ENCODE assay signal across 19 cellular contexts in the genomic region with DNA sequence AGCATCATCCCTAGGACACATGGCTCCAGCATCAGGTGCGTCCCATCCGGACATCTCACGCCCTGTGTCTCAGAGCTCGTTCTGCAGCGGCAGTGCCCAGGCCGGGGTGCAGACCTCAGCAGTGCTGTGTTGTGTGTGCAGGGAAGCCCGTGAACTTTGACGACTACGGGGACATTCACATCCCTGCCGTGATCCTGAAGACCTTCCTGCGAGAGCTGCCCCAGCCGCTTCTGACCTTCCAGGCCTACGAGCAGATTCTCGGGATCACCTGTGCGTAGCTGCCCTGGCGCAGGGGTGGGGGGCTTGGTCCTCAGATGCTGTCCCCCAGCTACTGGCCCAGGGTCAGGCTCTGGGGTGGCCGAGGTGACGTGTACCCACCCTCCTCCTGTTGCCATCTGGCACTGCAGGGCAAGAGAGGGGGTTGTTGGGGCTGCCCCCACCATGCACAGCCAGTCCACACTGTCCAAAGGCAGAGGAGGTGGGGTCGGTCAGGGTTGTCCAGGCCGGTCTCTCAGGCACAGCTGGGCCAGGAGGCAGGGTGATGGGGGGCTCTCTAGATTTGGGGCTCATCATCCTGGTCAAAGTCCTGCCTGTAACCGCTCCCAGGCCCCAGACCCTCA.
DNase-seq lines count a peak whose midpoint lies in the region; ATAC-seq and TF ChIP-seq lines count a peak whose summit lies in the region.
"Had no signal": no experiment of that assay in that cellular context is flagged by ENCODE, and none has a peak within 500 bp of the region (broad histone marks: within the 10 kb centered on the region; RNA-seq: fewer than 3 reads in every experiment).

No MANE protein-coding gene starts in this region.

- no peak overlapping the region for H3K4me3 ChIP-seq in Caco-2 (ENCODE audit: low read depth, low read length)
- H3K4me3 ChIP-seq in IMR-90 (ENCODE audit: insufficient read depth, low read depth, low read length) = no peak overlapping the region
- peak overlapping the region in 1 of 2 donors; percentile 39 for H3K4me3 ChIP-seq in neuronal stem cell (ENCODE audit: low read length in 2 of 2)
- H3K4me3 ChIP-seq in aorta (ENCODE audit: low read length in 2 of 2) = no peak overlapping the region
- H3K4me3 ChIP-seq in right cardiac atrium (ENCODE audit: low read length) = no peak overlapping the region
- H3K4me3 ChIP-seq: BLaER1, GM12878, GM23248 had no signal

- H4K8ac ChIP-seq in IMR-90 (ENCODE audit: low read depth in 2 of 2, low read length in 2 of 2) (no peak overlapping the region), neuronal stem cell (ENCODE audit: low read depth, low read length) (no peak overlapping the region)

- H2BK5ac ChIP-seq in IMR-90 (ENCODE audit: low read depth, low read length, poor library complexity, severe bottlenecking) = no peak overlapping the region
- no peak overlapping the region for H2BK5ac ChIP-seq in neuronal stem cell (ENCODE audit: low read length)

- H3K4me1 Mint-ChIP-seq in Caco-2 (ENCODE audit: low read depth, unreplicated experiment) = no peaks in the 10 kb centered on the region
- H3K4me1 Mint-ChIP-seq: CD14-positive monocyte; CD4-positive, alpha-beta memory T cell had no signal

- H4K20me1 ChIP-seq in IMR-90 (ENCODE audit: insufficient read depth, low read length) = no peaks in the 10 kb centered on the region
- H4K20me1 ChIP-seq: BLaER1 had no signal

- H3K27ac Mint-ChIP-seq in Caco-2 (ENCODE audit: unreplicated experiment) = no peak overlapping the region
- H3K27ac Mint-ChIP-seq: CD14-positive monocyte; CD4-positive, alpha-beta memory T cell had no signal

- TF ChIP-seq POLR2A in IMR-90 (IDR thresholded peaks at IDR 0.05; ENCODE audit: low read depth, low read length) = no peak

- H3K14ac ChIP-seq in IMR-90 (replicated peaks; ENCODE audit: low read depth, low read length) = no peak overlapping the region
- peak overlapping the region; percentile 3 for H3K14ac ChIP-seq in neuronal stem cell (ENCODE audit: low read length)

- ATAC-seq in IMR-90 (ENCODE audit: low read depth) = no peak
- ATAC-seq in aorta (ENCODE audit: low FRiP score) = peak; percentile 19
- no peak for ATAC-seq in right cardiac atrium
- ATAC-seq: GM12878 had no signal

- H2BK120ac ChIP-seq in IMR-90 (ENCODE audit: low read depth, low read length) (no peak overlapping the region), neuronal stem cell (ENCODE audit: low read depth, low read length) (no peak overlapping the region)

- DNase-seq in Caco-2 = no peak
- no peak for DNase-seq in IMR-90
- no peak for DNase-seq in neuronal stem cell (ENCODE audit: low spot score)
- DNase-seq in aorta = no peak
- DNase-seq in OCI-M1 (lab: John Stamatoyannopoulos, UW) = no peak
- no peak for DNase-seq in NCI-H2029 treated with DMSO at 0.1 percent for 48 hours (lab: John Stamatoyannopoulos, UW)
- DNase-seq in right cardiac atrium = no peak
- DNase-seq: 8988T; Calu3; CD4-positive, alpha-beta memory T cell; DMS 273 treated with DMSO at 0.1 percent for 48 hours; DMS53; DND-41; EL; GM23248; HCEC 1CT had no signal

- in situ Hi-C loops in IMR-90 (cut with MboI; ENCODE audit: low sequenced_read_pairs) = no loop called here

- H3K4me1 ChIP-seq in Caco-2 (no peaks in the 10 kb centered on the region), IMR-90 (ENCODE audit: control insufficient read depth, insufficient read depth, low read length) (no peaks in the 10 kb centered on the region), neuronal stem cell (ENCODE audit: control insufficient read depth in 2 of 2, insufficient read depth in 1 of 2, low read depth in 1 of 2, low read length in 2 of 2) (peaks cover 0 to 1% of the 10 kb centered on the region in 2 donors), aorta (ENCODE audit: control insufficient read depth in 1 of 2, insufficient read depth in 2 of 2, low read length in 2 of 2) (no peaks in the 10 kb centered on the region), right cardiac atrium (ENCODE audit: control insufficient read depth, insufficient read depth, low read length) (no peaks in the 10 kb centered on the region)
- H3K4me1 ChIP-seq: BLaER1 had no signal

- H2BK20ac ChIP-seq in IMR-90 (ENCODE audit: low read depth, low read length) = no peak overlapping the region

- H2AK5ac ChIP-seq in IMR-90 (ENCODE audit: low read depth, low read length) = no peak overlapping the region
- no peak overlapping the region for H2AK5ac ChIP-seq in neuronal stem cell (ENCODE audit: low read depth, low read length)

- TF ChIP-seq CTCF in Caco-2 (IDR thresholded peaks at IDR 0.05; ENCODE audit: insufficient read depth in 1 of 2, low read depth in 1 of 2, low read length in 1 of 2, severe bottlenecking in 1 of 2, unreplicated experiment in 1 of 2) = no peak
- no peak for TF ChIP-seq CTCF in IMR-90 (conservative IDR thresholded peaks at IDR 0.05; ENCODE audit: low read depth, low read length)

- peak overlapping the region; percentile 77 for H2BK12ac ChIP-seq in neuronal stem cell (ENCODE audit: low read length)

- H3K36me3 ChIP-seq in Caco-2 (ENCODE audit: control insufficient read depth, insufficient read depth, low read length) (no peaks in the 10 kb centered on the region), IMR-90 (ENCODE audit: control insufficient read depth, insufficient read depth, low read length) (no peaks in the 10 kb centered on the region), neuronal stem cell (replicated peaks in 1 of 2; ENCODE audit: control insufficient read depth in 2 of 2, insufficient read depth in 2 of 2, low read length in 2 of 2) (no peaks in the 10 kb centered on the region), aorta (ENCODE audit: control insufficient read depth in 1 of 2, insufficient read depth in 2 of 2, low read length in 1 of 2) (no peaks in the 10 kb centered on the region)
- H3K36me3 ChIP-seq: BLaER1 had no signal

- H3K23ac ChIP-seq in IMR-90 (ENCODE audit: low read depth, low read length) (no peak overlapping the region), neuronal stem cell (ENCODE audit: low read depth, low read length, poor library complexity) (peak overlapping the region; percentile 92)

- dilution Hi-C loops in IMR-90 (cut with HindIII; ENCODE audit: low sequenced_read_pairs, unreplicated experiment) = no loop called here

- H2AK9ac ChIP-seq in IMR-90 (replicated peaks; ENCODE audit: low read depth, low read length, poor library complexity) = peak overlapping the region; percentile 28

- CTCF ChIA-PET in Caco-2 (lab: Charles Lee) = interaction anchor here (0.5 kb wide), 1 partner anchor 248 kb away, joined by 3 read pairs; no protein-coding TSS in a partner anchor
- CTCF ChIA-PET in IMR-90 (lab: Yijun Ruan, JAX) = no interaction called here

- H3K4ac ChIP-seq in IMR-90 (ENCODE audit: low read depth, low read length) (no peak overlapping the region), neuronal stem cell (ENCODE audit: low read length) (no peak overlapping the region)

- H3K9me1 ChIP-seq in IMR-90 (ENCODE audit: insufficient read depth, low read length) = no peaks in the 10 kb centered on the region

- H3K18ac ChIP-seq in IMR-90 (ENCODE audit: low read depth, low read length) (no peak overlapping the region), neuronal stem cell (ENCODE audit: low read length) (peak overlapping the region; percentile 62)

- POLR2A ChIA-PET in Caco-2 (lab: Charles Lee) (no interaction called here), IMR-90 (lab: Charles Lee; ENCODE audit: unreplicated experiment) (no interaction called here)

- H3K36me3 Mint-ChIP-seq in Caco-2 (ENCODE audit: insufficient read depth, unreplicated experiment) = peaks cover 28% of the 10 kb centered on the region
- H3K36me3 Mint-ChIP-seq: CD14-positive monocyte; CD4-positive, alpha-beta memory T cell had no signal

- H3K27ac ChIP-seq in IMR-90 (ENCODE audit: insufficient read depth, low read length) (no peak overlapping the region), neuronal stem cell (replicated peaks; ENCODE audit: low read length) (no peak overlapping the region), aorta (ENCODE audit: low read depth in 1 of 2, low read length in 2 of 2) (no peak overlapping the region), right cardiac atrium (ENCODE audit: low read length) (no peak overlapping the region)
- H3K27ac ChIP-seq: BLaER1, GM23248 had no signal

- no peaks in the 10 kb centered on the region for H3K27me3 ChIP-seq in Caco-2 (replicated peaks; ENCODE audit: control insufficient read depth, insufficient read depth, low read length)
- H3K27me3 ChIP-seq in IMR-90 (ENCODE audit: control insufficient read depth, insufficient read depth, low read length) = peaks cover 10% of the 10 kb centered on the region; the same call in 1 of the 2 replicates
- H3K27me3 ChIP-seq in neuronal stem cell (ENCODE audit: control insufficient read depth in 3 of 3, insufficient read depth in 3 of 3, low read depth in 1 of 3, low read length in 3 of 3) = peaks cover 0 to 4% (median 0%) of the 10 kb centered on the region in 3 experiments
- H3K27me3 ChIP-seq in aorta (ENCODE audit: control insufficient read depth in 1 of 2, insufficient read depth in 2 of 2, low read length in 1 of 2) = no peaks in the 10 kb centered on the region
- no peaks in the 10 kb centered on the region for H3K27me3 ChIP-seq in right cardiac atrium (ENCODE audit: control insufficient read depth, insufficient read depth)
- H3K27me3 ChIP-seq: BLaER1 had no signal

- H3K9me3 ChIP-seq in Caco-2 (no peaks in the 10 kb centered on the region), IMR-90 (ENCODE audit: control insufficient read depth, insufficient read depth, low read length) (peaks cover 6% of the 10 kb centered on the region; the same call in 1 of the 2 replicates), neuronal stem cell (replicated peaks in 1 of 2; ENCODE audit: control insufficient read depth in 2 of 2, insufficient read depth in 1 of 2, low read depth in 1 of 2, low read length in 2 of 2) (no peaks in the 10 kb centered on the region), aorta (ENCODE audit: control insufficient read depth, low read length) (peaks cover 4% of the 10 kb centered on the region), right cardiac atrium (ENCODE audit: control insufficient read depth, low read length) (no peaks in the 10 kb centered on the region)

- no peak overlapping the region for H3K4me3 Mint-ChIP-seq in Caco-2 (ENCODE audit: unreplicated experiment)
- H3K4me3 Mint-ChIP-seq: CD14-positive monocyte; CD4-positive, alpha-beta memory T cell had no signal

- intact Hi-C loops in Caco-2 (cut with micrococcal nuclease; ENCODE audit: unreplicated experiment) = no loop called here
- intact Hi-C loops in IMR-90 (cut with micrococcal nuclease) = no loop called here
- intact Hi-C loops in aorta (cut with DNase I) = no loop called here
- intact Hi-C loops in right cardiac atrium (cut with DNase I) = no loop called here

- BruUV-seq in Caco-2 (replicated peaks; lab: Mats Ljungman, UMichigan) (TSS peak; percentile 19), IMR-90 (replicated peaks; lab: Mats Ljungman, UMichigan) (no TSS peak)

- no peak overlapping the region for H2BK15ac ChIP-seq in IMR-90 (ENCODE audit: low read depth, low read length)
- no peak overlapping the region for H2BK15ac ChIP-seq in neuronal stem cell (ENCODE audit: low read length)

- H3K4me2 ChIP-seq in IMR-90 (ENCODE audit: low read depth, low read length) = no peak overlapping the region
- no peak overlapping the region for H3K4me2 ChIP-seq in neuronal stem cell (ENCODE audit: insufficient read depth, low read length, poor library complexity, severe bottlenecking)
- H3K4me2 ChIP-seq: BLaER1 had no signal

- H3K56ac ChIP-seq in IMR-90 (ENCODE audit: extremely low read depth, insufficient read depth, low read length) = no peak overlapping the region

- no peaks in the 10 kb centered on the region for H3K27me3 Mint-ChIP-seq in Caco-2 (ENCODE audit: insufficient read depth, unreplicated experiment)

- H3K9ac ChIP-seq in IMR-90 (ENCODE audit: low read depth, low read length) (no peak overlapping the region), neuronal stem cell (ENCODE audit: low read depth, low read length, poor library complexity) (peak overlapping the region; percentile 2)
- H3K9ac ChIP-seq: BLaER1, GM23248 had no signal

- no peaks in the 10 kb centered on the region for H3K9me3 Mint-ChIP-seq in Caco-2 (ENCODE audit: unreplicated experiment)

- no peak overlapping the region for H4K5ac ChIP-seq in IMR-90 (ENCODE audit: low read depth, low read length)

- WGBS in IMR-90 (ENCODE audit: extremely low coverage in 2 of 2, insufficient read length in 1 of 2), 2 experiments = 90% methylated on average over 9 of the region's 21 CpGs; no CpG with 5 or more reads in 1 of the 2 experiments
- no CpG with 5 or more reads among the region's 21 CpGs for WGBS in neuronal stem cell (ENCODE audit: extremely low coverage in 2 of 2, insufficient read length in 2 of 2, insufficient replicate concordance in 1 of 2), 2 donors
- WGBS in aorta, 2 donors = 90 to 91% methylated on average over 21 of the region's 21 CpGs
- 91% methylated on average over 21 of the region's 21 CpGs for WGBS in right cardiac atrium

- H2AFZ ChIP-seq in IMR-90 (replicated peaks; ENCODE audit: low read length, poor library complexity) (no peak overlapping the region), neuronal stem cell (ENCODE audit: low read length) (no peak overlapping the region)
- H2AFZ ChIP-seq: GM23248 had no signal

- H3K79me1 ChIP-seq in IMR-90 (ENCODE audit: low read depth in 1 of 2, low read length in 2 of 2) (no peaks in the 10 kb centered on the region), neuronal stem cell (ENCODE audit: low read depth, low read length) (no peaks in the 10 kb centered on the region)

- TF ChIP-seq RAD21 in IMR-90 (IDR thresholded peaks at IDR 0.05; ENCODE audit: low read length) = no peak

- H4K91ac ChIP-seq in IMR-90 (ENCODE audit: insufficient read depth, low read depth, low read length) (no peak overlapping the region), neuronal stem cell (ENCODE audit: low read depth, low read length, poor library complexity) (no peak overlapping the region)
